In genomic region chr19:2606774-2607173, GRCh38 we compare ENCODE assay signal across 7 cellular contexts.
DNase-seq lines count a peak whose midpoint lies in the region; ATAC-seq, FAIRE-seq and TF ChIP-seq lines count a peak whose summit lies in the region.
"Not testable (repeated sequence)": the region's sequence is repeated elsewhere in the genome, so short reads cannot be mapped to it uniquely, and the experiment has no call there.

No MANE protein-coding gene starts in this region.

- H3K27me3 ChIP-seq in GM12878 (replicated peaks in 1 of 2; ENCODE audit: control insufficient read depth in 2 of 2, insufficient read depth in 2 of 2, low read length in 1 of 2); gastroesophageal sphincter: not testable (repeated sequence)

- not testable (repeated sequence) for H3K9me3 Mint-ChIP-seq in T-helper 2 cell treated with Interferon-gamma antibody and Interleukin-4, amounts not matched to agents 5 μg/mL and 100 μg/mL, for 36 hours; activated T-cell treated with anti-CD3 and anti-CD28 coated beads, Interleukin-2, amount 50 U/mL, for 4 hours; stimulated activated effector memory CD8-positive, alpha-beta T cell treated with anti-CD3 and anti-CD28 coated beads, Interleukin-12 subunit alpha, Interleukin-12 subunit beta, amount 100 ng/mL, for 72 hours

- H4K20me1 ChIP-seq in GM12878 (ENCODE audit: control insufficient read depth, insufficient read depth): not testable (repeated sequence)

- H3K4me1 ChIP-seq in GM12878 (ENCODE audit: control insufficient read depth, insufficient read depth, low read length) (peaks cover 28% of the 10 kb centered on the region), gastroesophageal sphincter (peaks cover 1 to 47% (median 19%) of the 10 kb centered on the region in 3 donors)
- not testable (repeated sequence) for H3K4me1 ChIP-seq in kidney (ENCODE audit: control insufficient read depth in 1 of 2, insufficient read depth in 1 of 2, low read depth in 1 of 2, low read length in 2 of 2)

- FAIRE-seq in GM12878 (lab: Jason Lieb, UNC); kidney (lab: Jason Lieb, UNC): not testable (repeated sequence)

- WGBS in GM12878 (ENCODE audit: insufficient coverage, insufficient replicate concordance, low lambda C conversion rate, missing lambda C conversion rate): 67% methylated on average over 9 of the region's 9 CpGs
- 57 to 64% methylated on average over 8 to 9 of the region's 9 CpGs for WGBS in gastroesophageal sphincter (ENCODE audit: low coverage in 1 of 2), 2 donors

- not testable (repeated sequence) for H3K9me3 ChIP-seq in GM12878 (replicated peaks; ENCODE audit: control insufficient read depth, insufficient read depth, low read length); gastroesophageal sphincter; kidney (ENCODE audit: control insufficient read depth in 1 of 2, low read length in 2 of 2)

- H3K27me3 Mint-ChIP-seq in T-helper 2 cell treated with Interferon-gamma antibody and Interleukin-4, amounts not matched to agents 5 μg/mL and 100 μg/mL, for 36 hours (ENCODE audit: low read depth): peaks cover 38% of the 10 kb centered on the region
- H3K27me3 Mint-ChIP-seq in activated T-cell treated with anti-CD3 and anti-CD28 coated beads, Interleukin-2, amount 50 U/mL, for 4 hours (ENCODE audit: low read depth): peaks cover 13% of the 10 kb centered on the region

- not testable (repeated sequence) for TF ChIP-seq CTCF in GM12864 (IDR thresholded peaks at IDR 0.05; ENCODE audit: low read depth, low read length, missing control alignments); GM12878 (IDR thresholded peaks at IDR 0.05 in 2 of 3, conservative IDR thresholded peaks at IDR 0.05 in 1 of 3; ENCODE audit: control insufficient read depth in 2 of 3, extremely low read depth in 1 of 3, insufficient read depth in 1 of 3, low read depth in 3 of 3, low read length in 3 of 3); gastroesophageal sphincter (IDR thresholded peaks at IDR 0.05); kidney (IDR thresholded peaks at IDR 0.05; ENCODE audit: borderline replicate concordance, extremely low read depth, insufficient read depth)

- not testable (repeated sequence) for H3K36me3 Mint-ChIP-seq in T-helper 2 cell treated with Interferon-gamma antibody and Interleukin-4, amounts not matched to agents 5 μg/mL and 100 μg/mL, for 36 hours (ENCODE audit: low read depth); activated T-cell treated with anti-CD3 and anti-CD28 coated beads, Interleukin-2, amount 50 U/mL, for 4 hours (ENCODE audit: insufficient read depth)
- peaks cover 14% of the 10 kb centered on the region for H3K36me3 Mint-ChIP-seq in stimulated activated effector memory CD8-positive, alpha-beta T cell treated with anti-CD3 and anti-CD28 coated beads, Interleukin-12 subunit alpha, Interleukin-12 subunit beta, amount 100 ng/mL, for 72 hours

- intact Hi-C loops in GM12878 (cut with micrococcal nuclease; ENCODE audit: unreplicated experiment); kidney (cut with DNase I): not testable (repeated sequence)

- not testable (repeated sequence) for H2AFZ ChIP-seq in GM12878 (ENCODE audit: control insufficient read depth, low read depth, low read length)

- TF ChIP-seq POLR2A in GM12878 (IDR thresholded peaks at IDR 0.05; ENCODE audit: low read depth, low read length); gastroesophageal sphincter (IDR thresholded peaks at IDR 0.05): not testable (repeated sequence)

- RAD21 ChIA-PET in GM12878 (lab: Charles Lee; ENCODE audit: unreplicated experiment): interaction anchor here (0.7 to 6.3 kb wide), 11 partner anchors 9 to 197 kb away, joined by 3 to 221 read pairs (median 11); partner anchors contain the start of gene GADD45B

- H3K4me3 ChIP-seq in GM12864 (ENCODE audit: low read depth, low read length) (peak overlapping the region; percentile 9; the same call in 1 of the 2 replicates), GM12878 (0 out of 2 replicates have a peak overlapping the region, but pooled peaks have one; percentile 29)
- not testable (repeated sequence) for H3K4me3 ChIP-seq in gastroesophageal sphincter; kidney (ENCODE audit: low read length in 2 of 2)

- H3K9ac ChIP-seq in GM12878 (ENCODE audit: control insufficient read depth, insufficient read depth, low read length); kidney (ENCODE audit: low read length in 2 of 2): not testable (repeated sequence)

- in situ Hi-C loops in GM12878 (cut with MboI): not testable (repeated sequence)

- not testable (repeated sequence) for TF ChIP-seq EP300 in GM12878 (IDR thresholded peaks at IDR 0.05; ENCODE audit: borderline replicate concordance in 1 of 2, control insufficient read depth in 1 of 2, low read depth in 2 of 2, low read length in 2 of 2); gastroesophageal sphincter (IDR thresholded peaks at IDR 0.05)

- H3K4me3 Mint-ChIP-seq in T-helper 2 cell treated with Interferon-gamma antibody and Interleukin-4, amounts not matched to agents 5 μg/mL and 100 μg/mL, for 36 hours: peak overlapping the region; percentile 15
- peak overlapping the region; percentile 78 for H3K4me3 Mint-ChIP-seq in activated T-cell treated with anti-CD3 and anti-CD28 coated beads, Interleukin-2, amount 50 U/mL, for 4 hours
- peak overlapping the region; percentile 75 for H3K4me3 Mint-ChIP-seq in stimulated activated effector memory CD8-positive, alpha-beta T cell treated with anti-CD3 and anti-CD28 coated beads, Interleukin-12 subunit alpha, Interleukin-12 subunit beta, amount 100 ng/mL, for 72 hours

- CTCF ChIA-PET in GM12878 (lab: Yijun Ruan, JAX): interaction anchor here (8.5 kb wide), 1 partner anchor 9 kb away, joined by 121 read pairs; no protein-coding TSS in a partner anchor

- not testable (repeated sequence) for ATAC-seq in activated T-cell treated with anti-CD3 and anti-CD28 coated beads, Interleukin-2, amount 50 U/mL, for 4 hours; GM12878; gastroesophageal sphincter; stimulated activated effector memory CD8-positive, alpha-beta T cell treated with anti-CD3 and anti-CD28 coated beads, Interleukin-12 subunit alpha, Interleukin-12 subunit beta, amount 100 ng/mL, for 72 hours

- DNase-seq in GM12864 (ENCODE audit: low read depth); T-helper 2 cell treated with Interferon-gamma antibody and Interleukin-4, amounts not matched to agents 5 μg/mL and 100 μg/mL, for 36 hours (ENCODE audit: low spot score); activated T-cell treated with anti-CD3 and anti-CD28 coated beads, Interleukin-2, amount 50 U/mL, for 4 hours; GM12878 (ENCODE audit: low read depth, low spot score); stimulated activated effector memory CD8-positive, alpha-beta T cell treated with anti-CD3 and anti-CD28 coated beads, Interleukin-12 subunit alpha, Interleukin-12 subunit beta, amount 100 ng/mL, for 72 hours (ENCODE audit: low spot score in 2 of 2): not testable (repeated sequence)
- DNase-seq in kidney: peak; percentile 36

- peaks cover 25% of the 10 kb centered on the region for H3K79me2 ChIP-seq in GM12878 (ENCODE audit: control insufficient read depth, insufficient read depth, low read length)

- not testable (repeated sequence) for TF ChIP-seq RAD21 in GM12878 (IDR thresholded peaks at IDR 0.05; ENCODE audit: insufficient read depth, low read depth, low read length)

- not testable (repeated sequence) for H3K27ac Mint-ChIP-seq in T-helper 2 cell treated with Interferon-gamma antibody and Interleukin-4, amounts not matched to agents 5 μg/mL and 100 μg/mL, for 36 hours; stimulated activated effector memory CD8-positive, alpha-beta T cell treated with anti-CD3 and anti-CD28 coated beads, Interleukin-12 subunit alpha, Interleukin-12 subunit beta, amount 100 ng/mL, for 72 hours

- POLR2A ChIA-PET in GM12878 (lab: Charles Lee): interaction anchor here (0.5 to 8.9 kb wide), 7 partner anchors 9 to 514 kb away, joined by 3 to 166 read pairs (median 4); partner anchors contain the start of gene GADD45B

- not testable (repeated sequence) for H3K36me3 ChIP-seq in GM12878 (ENCODE audit: control insufficient read depth in 2 of 2, insufficient read depth in 2 of 2, low read length in 1 of 2); gastroesophageal sphincter; kidney (ENCODE audit: control insufficient read depth in 1 of 2, insufficient read depth in 2 of 2, low read length in 2 of 2)

- BruUV-seq in GM12878 (replicated peaks; lab: Mats Ljungman, UMichigan): not testable (repeated sequence)

- not testable (repeated sequence) for H3K27ac ChIP-seq in GM12878 (ENCODE audit: control insufficient read depth, insufficient read depth); kidney (ENCODE audit: low read depth in 2 of 2, low read length in 2 of 2)
- peak overlapping the region in 3 of 4 donors; percentile 30 to 53 (median 31) for H3K27ac ChIP-seq in gastroesophageal sphincter

- peaks cover 15% of the 10 kb centered on the region for H3K4me1 Mint-ChIP-seq in T-helper 2 cell treated with Interferon-gamma antibody and Interleukin-4, amounts not matched to agents 5 μg/mL and 100 μg/mL, for 36 hours (ENCODE audit: low read depth)
- H3K4me1 Mint-ChIP-seq in activated T-cell treated with anti-CD3 and anti-CD28 coated beads, Interleukin-2, amount 50 U/mL, for 4 hours (ENCODE audit: low read depth): peaks cover 27% of the 10 kb centered on the region
- peaks cover 40% of the 10 kb centered on the region for H3K4me1 Mint-ChIP-seq in stimulated activated effector memory CD8-positive, alpha-beta T cell treated with anti-CD3 and anti-CD28 coated beads, Interleukin-12 subunit alpha, Interleukin-12 subunit beta, amount 100 ng/mL, for 72 hours

- H3K4me2 ChIP-seq in GM12878 (ENCODE audit: control insufficient read depth, insufficient read depth): not testable (repeated sequence)

- SMC1A ChIA-PET in GM12878 (lab: Charles Lee; ENCODE audit: uncharacterized antibody, unreplicated experiment): interaction anchor here (5.9 to 10.3 kb wide), 4 partner anchors 10 to 131 kb away, joined by 43 to 143 read pairs (median 90); partner anchors contain the start of gene GADD45B

Comparison
In these comparisons a context has a peak if more than half of its experiments do, and no peak if none do; other contexts are left out.
1. H3K4me3 Mint-ChIP-seq: peak in every context shown above with its lines; median percentile 78 in activated T-cell treated with anti-CD3 and anti-CD28 coated beads, Interleukin-2, amount 50 U/mL, for 4 hours; 75 in stimulated activated effector memory CD8-positive, alpha-beta T cell treated with anti-CD3 and anti-CD28 coated beads, Interleukin-12 subunit alpha, Interleukin-12 subunit beta, amount 100 ng/mL, for 72 hours; 15 in T-helper 2 cell treated with Interferon-gamma antibody and Interleukin-4, amounts not matched to agents 5 μg/mL and 100 μg/mL, for 36 hours.